ENCODE assay signal across 11 cellular contexts in the genomic region with DNA sequence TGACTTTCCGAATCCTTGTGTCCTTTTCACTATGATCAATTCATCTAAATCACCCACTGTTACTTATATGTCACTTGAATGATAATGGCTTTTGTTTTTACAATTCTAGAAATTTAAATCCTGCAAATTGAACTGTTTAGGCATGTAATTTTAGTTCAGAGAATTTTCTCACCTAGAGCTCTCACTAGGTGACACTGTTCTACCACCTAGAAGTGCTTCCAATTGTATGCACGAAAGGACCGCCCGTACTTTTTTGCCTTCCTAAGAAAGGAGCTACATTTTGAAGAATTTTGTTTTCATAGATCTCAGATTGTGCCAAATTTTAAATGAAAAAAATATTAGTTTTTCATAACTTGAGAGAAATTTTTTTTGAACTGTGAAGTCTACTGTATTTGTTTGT.
DNase-seq lines count a peak whose midpoint lies in the region; ATAC-seq, FAIRE-seq and TF ChIP-seq lines count a peak whose summit lies in the region.
"Had no signal": no experiment of that assay in that cellular context is flagged by ENCODE, and none has a peak within 500 bp of the region (broad histone marks: within the 10 kb centered on the region; RNA-seq: fewer than 3 reads in every experiment).

No MANE protein-coding gene starts in this region.

- no peak overlapping the region for H3T11ph ChIP-seq in H9 (ENCODE audit: low read length)

- no peak overlapping the region for H3K27ac ChIP-seq in H9 (ENCODE audit: insufficient read length, low read depth, low read length)
- H3K27ac ChIP-seq in kidney (ENCODE audit: low read depth in 2 of 2, low read length in 2 of 2) = no peak overlapping the region
- H3K27ac ChIP-seq: BLaER1 treated with 17β-estradiol and CSF1 and Interleukin-3, amounts not matched to agents 10 nM and 100 nM had no signal

- TF ChIP-seq CTCF in Caco-2 (IDR thresholded peaks at IDR 0.05; ENCODE audit: insufficient read depth in 1 of 2, low read depth in 1 of 2, low read length in 1 of 2, severe bottlenecking in 1 of 2, unreplicated experiment in 1 of 2) = peak; percentile 26 to 76
- TF ChIP-seq CTCF in H9 (conservative IDR thresholded peaks at IDR 0.05) = peak; percentile 68
- no peak for TF ChIP-seq CTCF in WTC11 (IDR thresholded peaks at IDR 0.05)
- TF ChIP-seq CTCF in kidney (IDR thresholded peaks at IDR 0.05; ENCODE audit: borderline replicate concordance, extremely low read depth, insufficient read depth) = no peak

- POLR2A ChIA-PET in Caco-2 (lab: Charles Lee) (no interaction called here), WTC11 (lab: Charles Lee) (no interaction called here)

- H3K23ac ChIP-seq in H9 (ENCODE audit: insufficient read length, low read depth, low read length) = no peak overlapping the region

- no peaks in the 10 kb centered on the region for H3K79me1 ChIP-seq in H9 (ENCODE audit: insufficient read depth, low read depth, low read length, poor library complexity, severe bottlenecking)

- H4K8ac ChIP-seq in H9 (replicated peaks; ENCODE audit: insufficient read length, low read depth, low read length) = no peak overlapping the region

- H3K4me1 Mint-ChIP-seq in Caco-2 (ENCODE audit: low read depth, unreplicated experiment) (no peaks in the 10 kb centered on the region), H9 (peaks cover 0 to 2% of the 10 kb centered on the region in 2 experiments; a peak in 1 of 4 replicates), WTC11 (no peaks in the 10 kb centered on the region)
- H3K4me1 Mint-ChIP-seq: activated CD4-positive, alpha-beta T cell treated with anti-CD3 and anti-CD28 coated beads for 36 hours had no signal

- no peak overlapping the region for H2BK15ac ChIP-seq in H9 (ENCODE audit: low read depth, low read length)

- FAIRE-seq in kidney (lab: Jason Lieb, UNC) = peak; percentile 15
- FAIRE-seq: K562 had no signal

- H3K9ac ChIP-seq in H9 (ENCODE audit: extremely low read depth, insufficient read length, low read length) = no peak overlapping the region
- no peak overlapping the region for H3K9ac ChIP-seq in kidney (ENCODE audit: low read length in 2 of 2)
- H3K9ac ChIP-seq: BLaER1 treated with 17β-estradiol and CSF1 and Interleukin-3, amounts not matched to agents 10 nM and 100 nM had no signal

- H3K4me2 ChIP-seq in H9 (ENCODE audit: insufficient read depth, insufficient read length, low read length) = no peak overlapping the region
- H3K4me2 ChIP-seq: BLaER1 treated with 17β-estradiol and CSF1 and Interleukin-3, amounts not matched to agents 10 nM and 100 nM had no signal

- H3K27me3 Mint-ChIP-seq in Caco-2 (ENCODE audit: insufficient read depth, unreplicated experiment) (peaks cover 3% of the 10 kb centered on the region), H9 (ENCODE audit: low read depth) (no peaks in the 10 kb centered on the region), WTC11 (ENCODE audit: low read depth) (no peaks in the 10 kb centered on the region)
- H3K27me3 Mint-ChIP-seq: activated CD4-positive, alpha-beta T cell treated with anti-CD3 and anti-CD28 coated beads for 36 hours had no signal

- no peak overlapping the region for H3K14ac ChIP-seq in H9 (ENCODE audit: insufficient read depth, low read length)

- H2BK5ac ChIP-seq in H9 (ENCODE audit: insufficient read length, low read length) = no peak overlapping the region

- ATAC-seq in WTC11 (peak; percentile 71), HG03354 (IDR thresholded peaks at IDR 0.05; ENCODE audit: poor library complexity, severe bottlenecking, unreplicated experiment) (no peak)
- ATAC-seq: activated CD4-positive, alpha-beta T cell treated with anti-CD3 and anti-CD28 coated beads for 36 hours; K562 had no signal

- H3K4me3 ChIP-seq in Caco-2 (ENCODE audit: low read depth, low read length) (no peak overlapping the region), kidney (ENCODE audit: low read length in 2 of 2) (no peak overlapping the region)
- H3K4me3 ChIP-seq: BLaER1 treated with 17β-estradiol and CSF1 and Interleukin-3, amounts not matched to agents 10 nM and 100 nM; K562 had no signal

- H3K27me3 ChIP-seq in Caco-2 (replicated peaks; ENCODE audit: control insufficient read depth, insufficient read depth, low read length) = no peaks in the 10 kb centered on the region
- H3K27me3 ChIP-seq in H9 (ENCODE audit: insufficient read depth, low read length) = no peaks in the 10 kb centered on the region
- H3K27me3 ChIP-seq: BLaER1 treated with 17β-estradiol and CSF1 and Interleukin-3, amounts not matched to agents 10 nM and 100 nM had no signal

- H4K5ac ChIP-seq in H9 (ENCODE audit: insufficient read length, low read depth, low read length) = no peak overlapping the region

- no peak overlapping the region for H3K4ac ChIP-seq in H9 (ENCODE audit: low read depth, low read length)

- H2BK12ac ChIP-seq in H9 (ENCODE audit: insufficient read length, low read depth, low read length) = no peak overlapping the region

- CTCF ChIA-PET in Caco-2 (lab: Charles Lee) = interaction anchor here (0.6 to 1.2 kb wide), 7 partner anchors 82 to 688 kb away, joined by 3 to 13 read pairs (median 3); partner anchors contain the start of gene NPY1R
- CTCF ChIA-PET in WTC11 (lab: Charles Lee) = interaction anchor here (0.6 to 2.1 kb wide), 14 partner anchors 11 to 392 kb away, joined by 3 to 26 read pairs (median 3); no protein-coding TSS in a partner anchor

- H2AK5ac ChIP-seq in H9 (ENCODE audit: insufficient read length, low read length) = no peak overlapping the region

- no peaks in the 10 kb centered on the region for H3K36me3 ChIP-seq in Caco-2 (ENCODE audit: control insufficient read depth, insufficient read depth, low read length)
- no peaks in the 10 kb centered on the region for H3K36me3 ChIP-seq in kidney (ENCODE audit: control insufficient read depth in 1 of 2, insufficient read depth in 2 of 2, low read length in 2 of 2)
- H3K36me3 ChIP-seq: BLaER1 treated with 17β-estradiol and CSF1 and Interleukin-3, amounts not matched to agents 10 nM and 100 nM had no signal

- H3K9me3 Mint-ChIP-seq in Caco-2 (ENCODE audit: unreplicated experiment) (no peaks in the 10 kb centered on the region), H9 (no peaks in the 10 kb centered on the region; a peak in 1 of 5 replicates), WTC11 (no peaks in the 10 kb centered on the region)

- no peak overlapping the region for H3K18ac ChIP-seq in H9 (ENCODE audit: insufficient read length, low read depth, low read length)

- no peaks in the 10 kb centered on the region for H4K20me1 ChIP-seq in H9 (ENCODE audit: control insufficient read depth, insufficient read depth, insufficient read length)
- H4K20me1 ChIP-seq: BLaER1 treated with 17β-estradiol and CSF1 and Interleukin-3, amounts not matched to agents 10 nM and 100 nM had no signal

- no peaks in the 10 kb centered on the region for H3K79me2 ChIP-seq in H9 (ENCODE audit: insufficient read depth, low read length)

- peak in 1 of 2 experiments; percentile 19 for DNase-seq in Caco-2
- DNase-seq in H9 = no peak
- DNase-seq in WTC11 (ENCODE audit: low spot score) = no peak
- DNase-seq in kidney = no peak
- no peak for DNase-seq in RPMI8226
- no peak for DNase-seq in activated naive CD4-positive, alpha-beta T cell treated with Interleukin-2 at 50 U/mL for 16 hours
- DNase-seq in amniotic stem cell (lab: John Stamatoyannopoulos, UW) = no peak
- DNase-seq: activated CD4-positive, alpha-beta T cell treated with anti-CD3 and anti-CD28 coated beads for 36 hours had no signal

- intact Hi-C loops in Caco-2 (cut with micrococcal nuclease; ENCODE audit: unreplicated experiment) = loop anchor here (1.0 kb wide), 4 partner anchors 220 to 687 kb away; partner anchors contain the start of gene NPY1R
- intact Hi-C loops in kidney (cut with DNase I) = no loop called here

- H3K4me3 Mint-ChIP-seq in Caco-2 (ENCODE audit: unreplicated experiment) = no peak overlapping the region
- H3K4me3 Mint-ChIP-seq in H9 = no peak overlapping the region
- H3K4me3 Mint-ChIP-seq in WTC11 = no peak overlapping the region
- H3K4me3 Mint-ChIP-seq: activated CD4-positive, alpha-beta T cell treated with anti-CD3 and anti-CD28 coated beads for 36 hours had no signal

- H2AFZ ChIP-seq in H9 (ENCODE audit: low read length) = no peak overlapping the region

- no peak overlapping the region for H2BK120ac ChIP-seq in H9 (ENCODE audit: low read depth, low read length, poor library complexity, severe bottlenecking)

- no CpG with 5 or more reads among the region's 4 CpGs for WGBS in H9 (ENCODE audit: extremely low coverage, insufficient read length, low lambda C conversion rate)

- BruUV-seq in Caco-2 (replicated peaks; lab: Mats Ljungman, UMichigan) = no TSS peak

- no peaks in the 10 kb centered on the region for H3K36me3 Mint-ChIP-seq in Caco-2 (ENCODE audit: insufficient read depth, unreplicated experiment)
- no peaks in the 10 kb centered on the region for H3K36me3 Mint-ChIP-seq in H9 (ENCODE audit: insufficient read depth in 1 of 3, low read depth in 3 of 3)
- H3K36me3 Mint-ChIP-seq in WTC11 = no peaks in the 10 kb centered on the region

- no peak overlapping the region for H3K27ac Mint-ChIP-seq in Caco-2 (ENCODE audit: unreplicated experiment)
- H3K27ac Mint-ChIP-seq in H9 = no peak overlapping the region
- no peak overlapping the region for H3K27ac Mint-ChIP-seq in WTC11
- H3K27ac Mint-ChIP-seq: activated CD4-positive, alpha-beta T cell treated with anti-CD3 and anti-CD28 coated beads for 36 hours had no signal

- no peak overlapping the region for H2BK20ac ChIP-seq in H9 (ENCODE audit: low read depth, low read length, poor library complexity, severe bottlenecking)

- no peak overlapping the region for H3K56ac ChIP-seq in H9 (ENCODE audit: insufficient read length, low read depth, low read length)

- H3K4me1 ChIP-seq in Caco-2 (no peaks in the 10 kb centered on the region), H9 (ENCODE audit: insufficient read depth, low read length) (no peaks in the 10 kb centered on the region), kidney (ENCODE audit: control insufficient read depth in 1 of 2, insufficient read depth in 1 of 2, low read depth in 1 of 2, low read length in 2 of 2) (no peaks in the 10 kb centered on the region)
- H3K4me1 ChIP-seq: BLaER1 treated with 17β-estradiol and CSF1 and Interleukin-3, amounts not matched to agents 10 nM and 100 nM had no signal

- no peak overlapping the region for H4K91ac ChIP-seq in H9 (ENCODE audit: insufficient read length, low read depth, low read length)

- no peaks in the 10 kb centered on the region for H3K9me3 ChIP-seq in Caco-2
- no peaks in the 10 kb centered on the region for H3K9me3 ChIP-seq in H9 (ENCODE audit: control insufficient read depth, low read depth, low read length)
- no peaks in the 10 kb centered on the region for H3K9me3 ChIP-seq in kidney (ENCODE audit: control insufficient read depth in 1 of 2, low read length in 2 of 2)

- H3K23me2 ChIP-seq in H9 (ENCODE audit: insufficient read length, low read depth, low read length, poor library complexity, severe bottlenecking) = no peaks in the 10 kb centered on the region

TF ChIP-seq in WTC11, 78 proteins besides CTCF, POLR2A, EP300 and RAD21:
- no peak for TF ChIP-seq ZNF671 (CRISPR knock-in tag; IDR thresholded peaks at IDR 0.05)
- no peak for TF ChIP-seq SOX15 (CRISPR knock-in tag; IDR thresholded peaks at IDR 0.05)
- TF ChIP-seq SMAD4 (CRISPR knock-in tag; IDR thresholded peaks at IDR 0.05) = no peak
- no peak for TF ChIP-seq ZNF232 (CRISPR knock-in tag; IDR thresholded peaks at IDR 0.05)
- no peak for TF ChIP-seq RELA (CRISPR knock-in tag; IDR thresholded peaks at IDR 0.05; ENCODE audit: borderline replicate concordance)
TF ChIP-seq in WTC11: peak in this region for 0.

Comparison
In these comparisons a context has a peak if more than half of its experiments do, and no peak if none do; other contexts are left out.
1. CTCF ChIP-seq: peak in Caco-2 (2 of 2) and H9 (single experiment); none in WTC11 (single experiment) and kidney (single experiment).